ENCODE assay signal across 18 cellular contexts in genomic region chr11:102171101-102171500, GRCh38.
A peak's percentile ranks its signal among the peaks of the same experiment; 100 is the strongest.
DNase-seq lines count a peak whose midpoint lies in the region; ATAC-seq and TF ChIP-seq lines count a peak whose summit lies in the region.
"Had no signal": no experiment of that assay in that cellular context is flagged by ENCODE, and none has a peak within 500 bp of the region (broad histone marks: within the 10 kb centered on the region; RNA-seq: fewer than 3 reads in every experiment).

No MANE protein-coding gene starts in this region.

- BruUV-seq in HCT116 (replicated peaks; lab: Mats Ljungman, UMichigan) (no TSS peak), MCF 10A (replicated peaks; lab: Mats Ljungman, UMichigan) (no TSS peak)

- H4K20me1 ChIP-seq in HCT116 (ENCODE audit: insufficient read depth) = no peaks in the 10 kb centered on the region; the same call in 1 of the 2 replicates

- H3K4me1 ChIP-seq in HCT116 (ENCODE audit: control insufficient read depth in 1 of 2, insufficient read depth in 2 of 2, low read length in 2 of 2) = peaks cover 17 to 53% of the 10 kb centered on the region in 2 experiments
- peaks cover 0 to 22% of the 10 kb centered on the region in 2 donors for H3K4me1 ChIP-seq in right atrium auricular region
- peaks cover 49% of the 10 kb centered on the region for H3K4me1 ChIP-seq in skeletal muscle satellite cell (ENCODE audit: control insufficient read depth, insufficient read depth, low read length)

- ATAC-seq in HCT116 = no peak
- ATAC-seq: GM12878 had no signal

- H3K27ac ChIP-seq in HCT116 (ENCODE audit: low read depth, low read length) (no peak overlapping the region), right atrium auricular region (peak overlapping the region; percentile 39 to 60)
- H3K27ac ChIP-seq: cardiac muscle cell, KMS-11 had no signal

- H3K27ac Mint-ChIP-seq in MCF 10A (ENCODE audit: low read depth, unreplicated experiment) = peak overlapping the region; percentile 76
- H3K27ac Mint-ChIP-seq: nephron progenitor cell; T-helper 2 cell treated with Interferon-gamma antibody and Interleukin-4, amounts not matched to agents 5 μg/mL and 100 μg/mL, for 36 hours had no signal

- DNase-seq in HCT116 (ENCODE audit: low read depth, low spot score) = no peak
- DNase-seq in MCF 10A (ENCODE audit: unreplicated experiment) = peak; percentile 64
- no peak for DNase-seq in right atrium auricular region (ENCODE audit: low spot score)
- no peak for DNase-seq in activated CD4-positive, alpha-beta T cell treated with anti-CD3 and anti-CD28 coated beads for 4 hours
- DNase-seq in putamen (ENCODE audit: low spot score) = no peak
- no peak for DNase-seq in COR-L47 (lab: John Stamatoyannopoulos, UW)
- no peak for DNase-seq in HUDEP-2 (lab: John Stamatoyannopoulos, UW; ENCODE audit: unreplicated experiment in 76 of 76)
- DNase-seq: activated CD8-positive, alpha-beta memory T cell treated with anti-CD3 and anti-CD28 coated beads, Interleukin-2, amount 50 U/mL, for 48 hours; Caco-2; hypothalamus; NCI-H510A; nephron progenitor cell; stimulated activated CD4-positive, alpha-beta T cell treated with anti-CD3 and anti-CD28 coated beads, Interleukin-2, amount 100 ng/mL, for 48 hours had no signal

- no peak overlapping the region for H2AFZ ChIP-seq in HCT116 (ENCODE audit: low read depth, low read length, poor library complexity, severe bottlenecking)

- no peaks in the 10 kb centered on the region for H3K27me3 Mint-ChIP-seq in MCF 10A (ENCODE audit: insufficient read depth, unreplicated experiment)

- H3K36me3 ChIP-seq in HCT116 (ENCODE audit: control insufficient read depth in 1 of 2, insufficient read depth in 2 of 2, low read length in 2 of 2) (peaks cover 3 to 6% of the 10 kb centered on the region in 2 experiments; a peak in 3 of 4 replicates), right atrium auricular region (peaks cover 10% of the 10 kb centered on the region), skeletal muscle satellite cell (ENCODE audit: insufficient read depth, low read length) (peaks cover 12% of the 10 kb centered on the region)

- CTCF ChIA-PET in HCT116 (lab: Charles Lee) (no interaction called here), MCF 10A (lab: Yijun Ruan, JAX) (interaction anchor here (0.6 to 1.1 kb wide), 4 partner anchors 32 to 311 kb away, joined by 3 read pairs; no protein-coding TSS in a partner anchor)

- POLR2A ChIA-PET in HCT116 (lab: Charles Lee) = interaction anchor here (0.7 kb wide), 1 partner anchor 73 kb away, joined by 3 read pairs; no protein-coding TSS in a partner anchor
- POLR2A ChIA-PET in MCF 10A (lab: Yijun Ruan, JAX) = interaction anchor here (0.6 to 7.5 kb wide), 13 partner anchors 9 to 97 kb away, joined by 3 to 73 read pairs (median 7); partner anchors contain the start of gene YAP1

- no peaks in the 10 kb centered on the region for H3K9me3 Mint-ChIP-seq in MCF 10A (ENCODE audit: unreplicated experiment)
- H3K9me3 Mint-ChIP-seq: nephron progenitor cell; T-helper 2 cell treated with Interferon-gamma antibody and Interleukin-4, amounts not matched to agents 5 μg/mL and 100 μg/mL, for 36 hours had no signal

- no peak overlapping the region for H3K4me3 ChIP-seq in HCT116 (replicated peaks in 1 of 2; ENCODE audit: low read depth in 1 of 2, low read length in 2 of 2)
- no peak overlapping the region for H3K4me3 ChIP-seq in right atrium auricular region
- peak overlapping the region; percentile 21 for H3K4me3 ChIP-seq in skeletal muscle satellite cell (ENCODE audit: low read length)
- H3K4me3 ChIP-seq: cardiac muscle cell, GM12878 had no signal

- peaks cover 28% of the 10 kb centered on the region for H3K36me3 Mint-ChIP-seq in MCF 10A (ENCODE audit: insufficient read depth, unreplicated experiment)

- intact Hi-C loops in HCT116 (cut with micrococcal nuclease) (loop anchor here (5.0 kb wide), 1 partner anchor 59 kb away; the partner anchor contains the start of gene YAP1), MCF 10A (cut with micrococcal nuclease) (loop anchor here (2.0 kb wide), 2 partner anchors 26 to 58 kb away; no protein-coding TSS in a partner anchor)

- H3K9ac ChIP-seq in HCT116 (ENCODE audit: low read length) = no peak overlapping the region
- peak overlapping the region; percentile 75 for H3K9ac ChIP-seq in skeletal muscle satellite cell (ENCODE audit: low read depth, low read length)
- H3K9ac ChIP-seq: KMS-11 had no signal

- TF ChIP-seq CTCF in HCT116 (IDR thresholded peaks at IDR 0.05 in 2 of 3, conservative IDR thresholded peaks at IDR 0.05 in 1 of 3; ENCODE audit: borderline replicate concordance in 1 of 3, insufficient read depth in 1 of 3, low read depth in 2 of 3, low read length in 2 of 3) (no peak), MCF 10A (IDR thresholded peaks at IDR 0.05; ENCODE audit: unreplicated experiment) (no peak), right atrium auricular region (IDR thresholded peaks at IDR 0.05) (no peak)

- TF ChIP-seq RAD21 in HCT116 (IDR thresholded peaks at IDR 0.05; ENCODE audit: low read depth) = 0 out of 2 replicates have a peak, but pooled peaks have one; percentile 1

- H3K4me2 ChIP-seq in HCT116 (ENCODE audit: low read length) (peak overlapping the region; percentile 29), skeletal muscle satellite cell (ENCODE audit: low read length) (peak overlapping the region; percentile 69)
- H3K4me2 ChIP-seq: KMS-11 had no signal

- no peaks in the 10 kb centered on the region for H3K9me2 ChIP-seq in HCT116 (ENCODE audit: insufficient read depth)

- RAD21 ChIA-PET in HCT116 (lab: Charles Lee; ENCODE audit: low non-redundant PET in 1 of 2, low total read pairs in 2 of 2, uncharacterized antibody in 2 of 2, unreplicated experiment in 2 of 2) = no interaction called here

- no peaks in the 10 kb centered on the region for H3K27me3 ChIP-seq in HCT116 (ENCODE audit: insufficient read depth, low read length)
- H3K27me3 ChIP-seq in right atrium auricular region = no peaks in the 10 kb centered on the region
- H3K27me3 ChIP-seq in skeletal muscle satellite cell (ENCODE audit: control insufficient read depth, insufficient read depth, low read length) = no peaks in the 10 kb centered on the region
- H3K27me3 ChIP-seq: cardiac muscle cell had no signal

- TF ChIP-seq POLR2A in HCT116 (IDR thresholded peaks at IDR 0.05; ENCODE audit: borderline replicate concordance, extremely low read depth, insufficient read depth, insufficient read length) = no peak

- H3K4me3 Mint-ChIP-seq in MCF 10A (ENCODE audit: unreplicated experiment) = no peak overlapping the region
- H3K4me3 Mint-ChIP-seq: nephron progenitor cell; T-helper 2 cell treated with Interferon-gamma antibody and Interleukin-4, amounts not matched to agents 5 μg/mL and 100 μg/mL, for 36 hours had no signal

- peaks cover 34% of the 10 kb centered on the region for H3K4me1 Mint-ChIP-seq in MCF 10A (ENCODE audit: insufficient read depth, unreplicated experiment)

- H3K79me2 ChIP-seq in HCT116 (ENCODE audit: insufficient read depth, low read length) = peaks cover 76% of the 10 kb centered on the region

- no peaks in the 10 kb centered on the region for H3K9me3 ChIP-seq in HCT116 (ENCODE audit: control insufficient read depth in 1 of 2, insufficient read depth in 1 of 2, low read depth in 1 of 2, low read length in 2 of 2)
- no peaks in the 10 kb centered on the region for H3K9me3 ChIP-seq in right atrium auricular region
- H3K9me3 ChIP-seq in skeletal muscle satellite cell (replicated peaks; ENCODE audit: low read length) = no peaks in the 10 kb centered on the region
- H3K9me3 ChIP-seq: Caco-2 had no signal

TF ChIP-seq in HCT116, 20 proteins besides CTCF, POLR2A, EP300 and RAD21 (continues in another document):
- TF ChIP-seq ATF3 (IDR thresholded peaks at IDR 0.05) (no peak), EGR1 (IDR thresholded peaks at IDR 0.05; ENCODE audit: low read depth) (no peak), SP1 (IDR thresholded peaks at IDR 0.05; ENCODE audit: low read depth) (no peak), TCF7L2 (IDR thresholded peaks at IDR 0.05; ENCODE audit: borderline replicate concordance, extremely low read depth, insufficient read depth, insufficient read length) (no peak), SRF (IDR thresholded peaks at IDR 0.05; ENCODE audit: low read depth) (0 out of 2 replicates have a peak, but pooled peaks have one; percentile 44), JUND (IDR thresholded peaks at IDR 0.05) (0 out of 2 replicates have a peak, but pooled peaks have one; percentile 2), POLR2AphosphoS5 (IDR thresholded peaks at IDR 0.05; ENCODE audit: low read depth, low read length) (no peak), SIN3A (IDR thresholded peaks at IDR 0.05; ENCODE audit: low read depth) (no peak), EZH2phosphoT487 (IDR thresholded peaks at IDR 0.05; ENCODE audit: borderline replicate concordance) (no peak), EZH2 (IDR thresholded peaks at IDR 0.05) (no peak), ZFX (IDR thresholded peaks at IDR 0.05) (no peak), MAX (IDR thresholded peaks at IDR 0.05) (no peak)
